17 cellular contexts compared by ENCODE assay signal in genomic region chrX:9605484-9605883, GRCh38.
DNase-seq lines count a peak whose midpoint lies in the region; ATAC-seq, FAIRE-seq and TF ChIP-seq lines count a peak whose summit lies in the region.
"Had no signal": no experiment of that assay in that cellular context is flagged by ENCODE, and none has a peak within 500 bp of the region (broad histone marks: within the 10 kb centered on the region; RNA-seq: fewer than 3 reads in every experiment).

No MANE protein-coding gene starts in this region.

- peak; percentile 98 for FAIRE-seq in islet of Langerhans (lab: Jason Lieb, UNC)
- FAIRE-seq: GM18507 had no signal

- peaks cover 8% of the 10 kb centered on the region for H3K27me3 Mint-ChIP-seq in nephron (ENCODE audit: low read depth)

- intact Hi-C loops in sciatic nerve (cut with DNase I), result no loop called here

- H3K4me3 Mint-ChIP-seq in nephron, result no peak overlapping the region

- peaks cover 2% of the 10 kb centered on the region for H3K9me3 Mint-ChIP-seq in nephron

- peak; percentile 58 for ATAC-seq in HG02759 (IDR thresholded peaks at IDR 0.05; ENCODE audit: unreplicated experiment)
- ATAC-seq in sciatic nerve, result no peak
- ATAC-seq: HCT116, Panc1 had no signal

- H3K36me3 Mint-ChIP-seq in nephron (ENCODE audit: low read depth), result peaks cover 14% of the 10 kb centered on the region

- DNase-seq in Caki2 (ENCODE audit: low read depth) (peak; percentile 23), NCI-H1694 treated with DMSO at 0.1 percent for 48 hours (lab: John Stamatoyannopoulos, UW) (no peak), NCI-H446 (lab: John Stamatoyannopoulos, UW) (no peak), sciatic nerve (ENCODE audit: low spot score) (no peak)
- DNase-seq: NCI-H1092 treated with DMSO at 0.1 percent for 48 hours, NCI-H1436 treated with DMSO at 0.1 percent for 48 hours, NCI-H1930, NCI-H2107, NCI-H524 treated with DMSO at 0.1 percent for 48 hours, NCI-H82, SHP77 treated with DMSO at 0.1 percent for 48 hours had no signal

- peaks cover 37% of the 10 kb centered on the region for H3K4me1 Mint-ChIP-seq in nephron

- no peak for TF ChIP-seq CTCF in nephron (IDR thresholded peaks at IDR 0.05; ENCODE audit: unreplicated experiment in 3 of 3)

- H3K27ac Mint-ChIP-seq in nephron, result peak overlapping the region; percentile 54 to 98 (median 96)

- in situ Hi-C loops in Caki2 (cut with HindIII; ENCODE audit: low pct_unique_long_range_greater_than_20kb, low sequenced_read_pairs), result no loop called here
